ENCODE assay signal across 2 cellular contexts in genomic region chr16:88548131-88548874, GRCh38.
A peak's percentile ranks its signal among the peaks of the same experiment; 100 is the strongest.
TF ChIP-seq lines count a peak whose summit lies in the region.

No MANE protein-coding gene starts in this region.

TF ChIP-seq in IMR-90, 13 proteins besides CTCF, POLR2A, EP300 and RAD21:
- TF ChIP-seq RFX5 (IDR thresholded peaks at IDR 0.05; ENCODE audit: low read depth, low read length) (no peak), CEBPB (IDR thresholded peaks at IDR 0.05; ENCODE audit: low read depth, low read length) (peak; percentile 60)

TF ChIP-seq in H1, 55 proteins besides CTCF, POLR2A, EP300 and RAD21:
- TF ChIP-seq ASH2L (IDR thresholded peaks at IDR 0.05; ENCODE audit: low read length) (no peak), BRCA1 (IDR thresholded peaks at IDR 0.05; ENCODE audit: low read depth, low read length) (no peak), RNF2 (IDR thresholded peaks at IDR 0.05; ENCODE audit: borderline replicate concordance, low read depth, low read length, missing control alignments, poor library complexity, severe bottlenecking) (no peak), TBP (IDR thresholded peaks at IDR 0.05; ENCODE audit: low read depth, low read length) (no peak), SP2 (IDR thresholded peaks at IDR 0.05; ENCODE audit: low read length) (no peak)
